In genomic region chr15:68196445-68197169, GRCh38 we compare ENCODE assay signal across 2 cellular contexts.
TF ChIP-seq lines count a peak whose summit lies in the region.

No MANE protein-coding gene starts in this region.

TF ChIP-seq in HCT116, 20 proteins besides CTCF, POLR2A, EP300 and RAD21:
- TF ChIP-seq POLR2AphosphoS5 (IDR thresholded peaks at IDR 0.05; ENCODE audit: low read depth, low read length) (0 out of 2 replicates have a peak, but pooled peaks have one; percentile 5), EGR1 (IDR thresholded peaks at IDR 0.05; ENCODE audit: low read depth) (no peak)

TF ChIP-seq in H1, 55 proteins besides CTCF, POLR2A, EP300 and RAD21:
- TF ChIP-seq POLR2AphosphoS5 (IDR thresholded peaks at IDR 0.05; ENCODE audit: low read depth, low read length), result peak; percentile 37; the same call in 1 of the 2 replicates
- no peak for TF ChIP-seq TAF7 (optimal IDR thresholded peaks at IDR 0.05; ENCODE audit: borderline replicate concordance, low read depth, low read length)
TF ChIP-seq in H1: peak in this region for 1.
